ENCODE assay signal across 8 cellular contexts in the genomic region with DNA sequence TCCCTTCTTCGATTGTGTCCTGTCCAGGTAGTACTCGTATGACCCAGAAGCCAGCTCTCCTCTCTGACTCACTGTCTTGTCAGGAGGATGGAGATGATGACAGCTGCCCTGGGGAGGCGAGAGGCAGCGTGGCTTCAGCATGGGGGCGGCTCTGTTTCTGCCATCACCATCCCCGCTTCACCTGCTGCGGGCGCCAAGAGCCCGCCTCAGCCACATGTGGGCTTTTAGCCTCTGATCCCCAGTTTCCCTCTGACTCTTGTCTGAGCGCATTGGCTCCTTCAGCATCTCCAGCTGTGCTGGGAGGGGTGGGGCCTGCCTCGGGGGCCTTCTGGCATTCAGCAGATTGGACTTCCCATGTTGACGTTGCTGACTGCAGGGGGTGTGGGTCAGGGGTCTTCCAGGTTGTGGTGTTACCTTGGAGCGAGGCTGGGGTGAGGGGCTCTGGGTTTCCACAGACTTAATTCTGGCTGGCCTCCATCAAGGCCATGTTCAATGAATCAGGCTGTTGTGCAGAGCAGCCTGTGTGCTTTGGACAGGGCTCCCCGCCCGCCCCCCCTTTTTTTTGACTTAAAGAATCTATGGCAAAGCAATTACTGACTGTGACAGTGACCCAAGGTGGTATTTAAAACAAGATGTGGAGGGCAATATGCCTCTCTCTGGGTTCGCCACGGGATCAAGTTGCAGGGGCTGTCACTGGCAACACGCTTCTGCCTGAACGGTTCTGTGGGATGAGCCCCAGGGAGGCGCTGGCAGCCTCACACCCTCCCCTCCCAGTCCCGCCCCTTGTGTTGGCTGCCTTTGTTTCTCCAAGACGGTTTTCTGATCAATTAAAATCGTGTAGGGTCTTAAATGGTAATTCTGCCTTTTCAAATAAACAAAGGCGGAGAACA.
DNase-seq lines count a peak whose midpoint lies in the region; ATAC-seq and TF ChIP-seq lines count a peak whose summit lies in the region.
"Had no signal": no experiment of that assay in that cellular context is flagged by ENCODE, and none has a peak within 500 bp of the region (broad histone marks: within the 10 kb centered on the region; RNA-seq: fewer than 3 reads in every experiment).

No MANE protein-coding gene starts in this region.

- no peak overlapping the region for H3K27ac ChIP-seq in testis

- H3K9me3 ChIP-seq in testis = no peaks in the 10 kb centered on the region
- H3K9me3 ChIP-seq: adrenal gland had no signal

- TF ChIP-seq CTCF in choroid plexus epithelial cell (conservative IDR thresholded peaks at IDR 0.05; ENCODE audit: low read depth, low read length) (no peak), testis (IDR thresholded peaks at IDR 0.05) (no peak)

- intact Hi-C loops in testis (cut with DNase I; ENCODE audit: low total_unique reads) = no loop called here

- 67 to 73% methylated on average over 20 to 24 of the region's 24 CpGs for WGBS in testis, 2 donors

- in situ Hi-C loops in ACHN (cut with HindIII; ENCODE audit: low pct_ligation_motif_present, low pct_unique_long_range_greater_than_20kb, low sequenced_read_pairs) = no loop called here

- no peaks in the 10 kb centered on the region for H3K27me3 ChIP-seq in testis
- H3K27me3 ChIP-seq: adrenal gland had no signal

- H3K36me3 ChIP-seq in testis (ENCODE audit: low read depth, missing control alignments) = no peaks in the 10 kb centered on the region
- H3K36me3 ChIP-seq: adrenal gland had no signal

- peak overlapping the region; percentile 32 for H3K4me3 ChIP-seq in choroid plexus epithelial cell (ENCODE audit: low read depth, low read length)
- no peak overlapping the region for H3K4me3 ChIP-seq in testis

- ATAC-seq in GM19463 (IDR thresholded peaks at IDR 0.05; ENCODE audit: unreplicated experiment) (peak; percentile 44), GM21390 (IDR thresholded peaks at IDR 0.05; ENCODE audit: unreplicated experiment) (no peak)

- no peak for TF ChIP-seq POLR2A in testis (IDR thresholded peaks at IDR 0.05)

- peaks cover 3% of the 10 kb centered on the region for H3K4me1 ChIP-seq in testis

- DNase-seq in NCI-H2227 (lab: John Stamatoyannopoulos, UW; ENCODE audit: unreplicated experiment) = peak; percentile 63
- peak; percentile 47 for DNase-seq in choroid plexus epithelial cell (ENCODE audit: low read depth)
- DNase-seq in stimulated activated CD4-positive, alpha-beta T cell treated with anti-CD3 and anti-CD28 coated beads, Interleukin-15, amount 100 ng/mL, for 48 hours (ENCODE audit: low read depth in 2 of 2) = peak; percentile 47 to 56
- DNase-seq in ACHN = no peak
- DNase-seq in testis = no peak

Comparison
In these comparisons a context has a peak if more than half of its experiments do, and no peak if none do; other contexts are left out.
1. DNase-seq: peak in NCI-H2227 (single experiment), choroid plexus epithelial cell (single experiment) and stimulated activated CD4-positive, alpha-beta T cell treated with anti-CD3 and anti-CD28 coated beads, Interleukin-15, amount 100 ng/mL, for 48 hours (2 of 2); none in ACHN (single experiment) and testis (single experiment).